ENCODE assay signal across 20 cellular contexts in the genomic region with DNA sequence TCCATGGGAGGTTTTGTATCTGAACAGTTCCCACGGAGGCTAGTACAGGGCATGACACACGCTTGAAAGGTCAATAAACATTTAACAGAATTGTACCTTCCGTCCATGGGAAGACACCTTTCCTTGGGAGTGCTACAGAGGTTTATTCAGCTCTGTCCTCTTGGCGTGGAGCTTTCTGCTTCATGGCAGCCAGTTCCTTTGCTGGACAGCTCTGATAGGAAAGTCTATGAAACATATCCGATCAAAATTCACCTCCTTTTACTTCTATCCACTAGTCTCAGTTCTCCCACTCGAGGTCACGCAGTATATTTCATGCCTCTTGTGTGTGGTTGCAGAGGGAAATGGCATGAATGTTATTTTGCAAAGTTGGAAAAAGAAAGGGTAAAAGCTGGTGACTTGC.
DNase-seq lines count a peak whose midpoint lies in the region; ATAC-seq and TF ChIP-seq lines count a peak whose summit lies in the region.
"Had no signal": no experiment of that assay in that cellular context is flagged by ENCODE, and none has a peak within 500 bp of the region (broad histone marks: within the 10 kb centered on the region; RNA-seq: fewer than 3 reads in every experiment).

No MANE protein-coding gene starts in this region.

- in situ Hi-C loops in ACHN (cut with HindIII; ENCODE audit: low pct_ligation_motif_present, low pct_unique_long_range_greater_than_20kb, low sequenced_read_pairs) = no loop called here

- no peak for TF ChIP-seq EP300 in Ishikawa (IDR thresholded peaks at IDR 0.05; ENCODE audit: borderline replicate concordance)

- peak; percentile 46 for DNase-seq in superior temporal gyrus (ENCODE audit: extremely low spot score)
- no peak for DNase-seq in ACHN
- DNase-seq in NCI-H2196 (lab: John Stamatoyannopoulos, UW; ENCODE audit: unreplicated experiment) = no peak
- DNase-seq: 8988T; Calu3; CD8-positive, alpha-beta T cell; DMS79 treated with DMSO at 0.1 percent for 48 hours; EL; GOT3; H7; HFFc6 had no signal

- no peaks in the 10 kb centered on the region for H3K27me3 ChIP-seq in layer of hippocampus (ENCODE audit: control insufficient read depth, insufficient read depth, low read length)
- H3K27me3 ChIP-seq: BLaER1 treated with 17β-estradiol and CSF1 and Interleukin-3, amounts not matched to agents 10 nM and 100 nM had no signal

- no peak for ATAC-seq in HG02571 (IDR thresholded peaks at IDR 0.05; ENCODE audit: unreplicated experiment)
- ATAC-seq in GM18520 (IDR thresholded peaks at IDR 0.05; ENCODE audit: unreplicated experiment) = no peak
- ATAC-seq: CD8-positive, alpha-beta T cell; GM12878; HCT116; HepG2 had no signal

- no peak for TF ChIP-seq RAD21 in Ishikawa (IDR thresholded peaks at IDR 0.05; ENCODE audit: low read depth)

- H3K27ac ChIP-seq in angular gyrus (ENCODE audit: low read depth, low read length) (peak overlapping the region; percentile 70), layer of hippocampus (ENCODE audit: low read depth, low read length) (peak overlapping the region; percentile 22)
- H3K27ac ChIP-seq: BLaER1 treated with 17β-estradiol and CSF1 and Interleukin-3, amounts not matched to agents 10 nM and 100 nM had no signal

TF ChIP-seq in Ishikawa, 13 proteins besides CTCF, POLR2A, EP300 and RAD21:
- TF ChIP-seq, protein P1, sequence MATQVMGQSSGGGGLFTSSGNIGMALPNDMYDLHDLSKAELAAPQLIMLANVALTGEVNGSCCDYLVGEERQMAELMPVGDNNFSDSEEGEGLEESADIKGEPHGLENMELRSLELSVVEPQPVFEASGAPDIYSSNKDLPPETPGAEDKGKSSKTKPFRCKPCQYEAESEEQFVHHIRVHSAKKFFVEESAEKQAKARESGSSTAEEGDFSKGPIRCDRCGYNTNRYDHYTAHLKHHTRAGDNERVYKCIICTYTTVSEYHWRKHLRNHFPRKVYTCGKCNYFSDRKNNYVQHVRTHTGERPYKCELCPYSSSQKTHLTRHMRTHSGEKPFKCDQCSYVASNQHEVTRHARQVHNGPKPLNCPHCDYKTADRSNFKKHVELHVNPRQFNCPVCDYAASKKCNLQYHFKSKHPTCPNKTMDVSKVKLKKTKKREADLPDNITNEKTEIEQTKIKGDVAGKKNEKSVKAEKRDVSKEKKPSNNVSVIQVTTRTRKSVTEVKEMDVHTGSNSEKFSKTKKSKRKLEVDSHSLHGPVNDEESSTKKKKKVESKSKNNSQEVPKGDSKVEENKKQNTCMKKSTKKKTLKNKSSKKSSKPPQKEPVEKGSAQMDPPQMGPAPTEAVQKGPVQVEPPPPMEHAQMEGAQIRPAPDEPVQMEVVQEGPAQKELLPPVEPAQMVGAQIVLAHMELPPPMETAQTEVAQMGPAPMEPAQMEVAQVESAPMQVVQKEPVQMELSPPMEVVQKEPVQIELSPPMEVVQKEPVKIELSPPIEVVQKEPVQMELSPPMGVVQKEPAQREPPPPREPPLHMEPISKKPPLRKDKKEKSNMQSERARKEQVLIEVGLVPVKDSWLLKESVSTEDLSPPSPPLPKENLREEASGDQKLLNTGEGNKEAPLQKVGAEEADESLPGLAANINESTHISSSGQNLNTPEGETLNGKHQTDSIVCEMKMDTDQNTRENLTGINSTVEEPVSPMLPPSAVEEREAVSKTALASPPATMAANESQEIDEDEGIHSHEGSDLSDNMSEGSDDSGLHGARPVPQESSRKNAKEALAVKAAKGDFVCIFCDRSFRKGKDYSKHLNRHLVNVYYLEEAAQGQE (IDR thresholded peaks at IDR 0.05; ENCODE audit: low read depth) = peak; percentile 50; the same call in 1 of the 2 replicates
- TF ChIP-seq EGR1 (IDR thresholded peaks at IDR 0.05) (no peak), NFIC (IDR thresholded peaks at IDR 0.05) (no peak), YY1 (IDR thresholded peaks at IDR 0.05; ENCODE audit: low read depth) (no peak)
- TF ChIP-seq, protein P2, sequence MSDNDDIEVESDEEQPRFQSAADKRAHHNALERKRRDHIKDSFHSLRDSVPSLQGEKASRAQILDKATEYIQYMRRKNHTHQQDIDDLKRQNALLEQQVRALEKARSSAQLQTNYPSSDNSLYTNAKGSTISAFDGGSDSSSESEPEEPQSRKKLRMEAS (IDR thresholded peaks at IDR 0.05) = no peak
